In genomic region chr14:59188461-59189280, GRCh38 we compare ENCODE assay signal across 8 cellular contexts. TPM values are rescaled to one million over a fixed set of nuclear protein-coding genes. Genes with fewer than 3 reads are reported as not detected.
DNase-seq lines count a peak whose midpoint lies in the region; ATAC-seq, FAIRE-seq and TF ChIP-seq lines count a peak whose summit lies in the region.

DAAM1 (plus strand) TSS chr14:59188667; CDS start chr14:59263478, 74,811 bp downstream.

- H3K4me1 ChIP-seq in left ventricle myocardium inferior (peaks cover 62% of the 10 kb centered on the region), psoas muscle (peaks cover 17% of the 10 kb centered on the region)

- peaks cover 35% of the 10 kb centered on the region for H3K27me3 Mint-ChIP-seq in T-helper 1 cell treated with Interleukin-12 subunit alpha and Interleukin-12 subunit beta and Interleukin-4 antibody, amounts not matched to agents 30 μg/mL and 1 μg/mL, for 36 hours (ENCODE audit: low read depth)

- ATAC-seq in HG02870 (IDR thresholded peaks at IDR 0.05; ENCODE audit: unreplicated experiment) = peak; percentile 82
- peak; percentile 97 to 99 (median 98) for ATAC-seq in psoas muscle

- peak within 1 kb of the TSS; percentile 91 for H3K4me3 Mint-ChIP-seq in T-helper 1 cell treated with Interleukin-12 subunit alpha and Interleukin-12 subunit beta and Interleukin-4 antibody, amounts not matched to agents 30 μg/mL and 1 μg/mL, for 36 hours

- no peaks in the 10 kb centered on the region for H3K36me3 Mint-ChIP-seq in T-helper 1 cell treated with Interleukin-12 subunit alpha and Interleukin-12 subunit beta and Interleukin-4 antibody, amounts not matched to agents 30 μg/mL and 1 μg/mL, for 36 hours (ENCODE audit: low read depth)

- H3K9me3 Mint-ChIP-seq in T-helper 1 cell treated with Interleukin-12 subunit alpha and Interleukin-12 subunit beta and Interleukin-4 antibody, amounts not matched to agents 30 μg/mL and 1 μg/mL, for 36 hours = no peaks in the 10 kb centered on the region

- H3K4me3 ChIP-seq in left ventricle myocardium inferior = peak within 1 kb of the TSS; percentile 97
- peak within 1 kb of the TSS; percentile 83 for H3K4me3 ChIP-seq in psoas muscle

- H3K9me3 ChIP-seq in left ventricle myocardium inferior (replicated peaks) (no peaks in the 10 kb centered on the region), psoas muscle (no peaks in the 10 kb centered on the region)

- peak within 1 kb of the TSS; percentile 96 for H3K27ac ChIP-seq in left ventricle myocardium inferior (replicated peaks)
- peak within 1 kb of the TSS; percentile 87 for H3K27ac ChIP-seq in psoas muscle

- WGBS in psoas muscle, 3 donors = 0 to 1% (median 1%) methylated on average over 64 to 68 of the region's 68 CpGs

- no peaks in the 10 kb centered on the region for H3K27me3 ChIP-seq in left ventricle myocardium inferior (ENCODE audit: low read depth)
- no peaks in the 10 kb centered on the region for H3K27me3 ChIP-seq in psoas muscle (ENCODE audit: insufficient read depth in 3 of 3, low read length in 2 of 3)

- peak; percentile 93 for FAIRE-seq in urothelium cell line (lab: Jason Lieb, UNC)

- DNase-seq in GM13976 (ENCODE audit: low spot score) = peak; percentile 93
- DNase-seq in NCI-H146 treated with DMSO at 0.1 percent for 48 hours (lab: John Stamatoyannopoulos, UW; ENCODE audit: unreplicated experiment) = peak; percentile 90
- DNase-seq in amygdala (lab: John Stamatoyannopoulos, UW) = peak; percentile 68 to 100 (median 98)
- DNase-seq in left ventricle myocardium inferior = peak; percentile 98
- peak; percentile 98 for DNase-seq in psoas muscle
- peak; percentile 99 for DNase-seq in urothelium cell line (ENCODE audit: low spot score)

- H3K36me3 ChIP-seq in left ventricle myocardium inferior (no peaks in the 10 kb centered on the region), psoas muscle (ENCODE audit: insufficient read depth in 1 of 2, low read depth in 1 of 2) (no peaks in the 10 kb centered on the region)

- in situ Hi-C loops in GM13976 (cut with MboI; ENCODE audit: low sequenced_read_pairs, unreplicated experiment) = no loop called here

- H3K4me1 Mint-ChIP-seq in T-helper 1 cell treated with Interleukin-12 subunit alpha and Interleukin-12 subunit beta and Interleukin-4 antibody, amounts not matched to agents 30 μg/mL and 1 μg/mL, for 36 hours (ENCODE audit: low read depth) = peaks cover 19% of the 10 kb centered on the region

- intact Hi-C loops in left ventricle myocardium inferior (cut with micrococcal nuclease) (no loop called here), psoas muscle (cut with DNase I) (no loop called here)

- TF ChIP-seq CTCF in GM13976 (IDR thresholded peaks at IDR 0.05; ENCODE audit: borderline replicate concordance, control extremely low read depth, extremely low read depth, insufficient read depth, missing control alignments) (no peak), left ventricle myocardium inferior (IDR thresholded peaks at IDR 0.05; ENCODE audit: borderline replicate concordance) (no peak), psoas muscle (IDR thresholded peaks at IDR 0.05) (no peak)

- H3K27ac Mint-ChIP-seq in T-helper 1 cell treated with Interleukin-12 subunit alpha and Interleukin-12 subunit beta and Interleukin-4 antibody, amounts not matched to agents 30 μg/mL and 1 μg/mL, for 36 hours = peak within 1 kb of the TSS; percentile 86

RNA-seq across cellular contexts. Expression of gene DAAM1, which starts in this region (rescaled TPM):
- total RNA-seq in left ventricle myocardium inferior = 84.8 TPM
- 10 to 100 TPM in 1 of 4 donors, 1 to 10 TPM in 3; 5.7 to 16.0 (median 8.1) TPM for total RNA-seq in psoas muscle
- 10 to 100 TPM in 1 of 3 donors, 1 to 10 TPM in 2; 6.6 to 37.1 (median 8.9) TPM for polyA plus RNA-seq in psoas muscle

Comparison
In these comparisons a context has a peak if more than half of its experiments do, and no peak if none do; other contexts are left out.
1. Peak in every context shown above with its lines: DNase-seq, ATAC-seq, H3K4me3 ChIP-seq and H3K27ac ChIP-seq.